In the genomic region with DNA sequence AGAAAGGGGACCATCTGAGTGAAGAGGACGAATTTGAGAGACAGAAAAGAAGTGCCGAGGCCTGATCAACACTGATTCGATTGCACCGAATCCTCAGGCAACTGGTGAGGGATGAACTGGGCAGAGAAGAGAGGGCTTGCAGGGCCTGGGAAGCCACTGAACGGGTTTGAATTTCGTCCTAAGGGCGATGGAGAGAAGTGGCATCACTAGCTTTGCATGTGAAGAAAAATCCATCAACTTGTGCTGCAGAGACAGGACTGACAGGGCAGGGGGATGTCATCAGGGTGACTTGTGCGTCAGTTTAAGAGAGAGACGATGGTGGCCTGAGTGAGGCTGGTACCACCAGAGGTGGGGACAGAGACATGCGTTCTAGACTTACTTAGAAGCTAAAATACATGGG, we compare ENCODE assay signal across 14 cellular contexts.
DNase-seq lines count a peak whose midpoint lies in the region; ATAC-seq and TF ChIP-seq lines count a peak whose summit lies in the region.
"Had no signal": no experiment of that assay in that cellular context is flagged by ENCODE, and none has a peak within 500 bp of the region (broad histone marks: within the 10 kb centered on the region; RNA-seq: fewer than 3 reads in every experiment).

No MANE protein-coding gene starts in this region.

- H3K4me1 ChIP-seq in breast epithelium (peaks cover 0 to 8% of the 10 kb centered on the region in 2 donors), neuronal stem cell (ENCODE audit: control insufficient read depth in 2 of 2, insufficient read depth in 1 of 2, low read depth in 1 of 2, low read length in 2 of 2) (peaks cover 2 to 11% of the 10 kb centered on the region in 2 donors)

- BruUV-seq in MCF 10A (replicated peaks; lab: Mats Ljungman, UMichigan), result no TSS peak

- no peak overlapping the region for H3K4me3 Mint-ChIP-seq in MCF 10A (ENCODE audit: unreplicated experiment)
- peak overlapping the region; percentile 24 for H3K4me3 Mint-ChIP-seq in endothelial cell (ENCODE audit: unreplicated experiment)
- no peak overlapping the region for H3K4me3 Mint-ChIP-seq in effector memory CD8-positive, alpha-beta T cell
- H3K4me3 Mint-ChIP-seq in activated CD8-positive, alpha-beta T cell treated with anti-CD3 and anti-CD28 coated beads, Interleukin-2, amount 10 ng/mL, durations not matched to agents 7 days and 5 days, result no peak overlapping the region
- H3K4me3 Mint-ChIP-seq: CD4-positive, CD25-positive, alpha-beta regulatory T cell had no signal

- no peak overlapping the region for H2BK120ac ChIP-seq in neuronal stem cell (ENCODE audit: low read depth, low read length)

- no peaks in the 10 kb centered on the region for H3K9me3 ChIP-seq in breast epithelium
- H3K9me3 ChIP-seq in neuronal stem cell (replicated peaks in 1 of 2; ENCODE audit: control insufficient read depth in 2 of 2, insufficient read depth in 1 of 2, low read depth in 1 of 2, low read length in 2 of 2), result peaks cover 0 to 3% of the 10 kb centered on the region in 2 donors

- no peak overlapping the region for H3K23ac ChIP-seq in neuronal stem cell (ENCODE audit: low read depth, low read length, poor library complexity)

- DNase-seq in MCF 10A (ENCODE audit: unreplicated experiment) (no peak), breast epithelium (ENCODE audit: low spot score in 2 of 2) (no peak), endothelial cell (ENCODE audit: low spot score) (no peak), neuronal stem cell (ENCODE audit: low spot score) (no peak)
- DNase-seq in activated naive CD4-positive, alpha-beta T cell treated with anti-CD3 and anti-CD28 coated beads, Interleukin-2, amount 50 U/mL, for 16 hours, result no peak
- no peak for DNase-seq in effector memory CD8-positive, alpha-beta T cell
- no peak for DNase-seq in activated CD8-positive, alpha-beta T cell treated with anti-CD3 and anti-CD28 coated beads, Interleukin-2, amount 10 ng/mL, durations not matched to agents 7 days and 5 days
- DNase-seq: Calu3; CD4-positive, CD25-positive, alpha-beta regulatory T cell; DMS 273 treated with DMSO at 0.1 percent for 48 hours; GM23248; H7; IMR-90 had no signal

- intact Hi-C loops in MCF 10A (cut with micrococcal nuclease) (no loop called here), breast epithelium (cut with DNase I; ENCODE audit: low total_unique reads) (no loop called here)

- no peak overlapping the region for H2BK12ac ChIP-seq in neuronal stem cell (ENCODE audit: low read length)

- no peak overlapping the region for H3K4me3 ChIP-seq in breast epithelium
- no peak overlapping the region for H3K4me3 ChIP-seq in neuronal stem cell (ENCODE audit: low read length in 2 of 2)
- H3K4me3 ChIP-seq: GM23248 had no signal

- POLR2A ChIA-PET in MCF 10A (lab: Yijun Ruan, JAX), result interaction anchor here (0.7 to 1.2 kb wide), 2 partner anchors 8 to 104 kb away, joined by 3 read pairs; no protein-coding TSS in a partner anchor
- POLR2A ChIA-PET in activated CD8-positive, alpha-beta T cell treated with anti-CD3 and anti-CD28 coated beads, Interleukin-2, amount 10 ng/mL, durations not matched to agents 7 days and 5 days (lab: Charles Lee), result no interaction called here

- no peak overlapping the region for H4K91ac ChIP-seq in neuronal stem cell (ENCODE audit: low read depth, low read length, poor library complexity)

- H3K9me3 Mint-ChIP-seq in MCF 10A (ENCODE audit: unreplicated experiment) (no peaks in the 10 kb centered on the region), endothelial cell (ENCODE audit: unreplicated experiment) (no peaks in the 10 kb centered on the region)
- no peaks in the 10 kb centered on the region for H3K9me3 Mint-ChIP-seq in effector memory CD8-positive, alpha-beta T cell
- no peaks in the 10 kb centered on the region for H3K9me3 Mint-ChIP-seq in activated CD8-positive, alpha-beta T cell treated with anti-CD3 and anti-CD28 coated beads, Interleukin-2, amount 10 ng/mL, durations not matched to agents 7 days and 5 days (ENCODE audit: insufficient read depth)
- H3K9me3 Mint-ChIP-seq: CD4-positive, CD25-positive, alpha-beta regulatory T cell had no signal

- H3K27me3 Mint-ChIP-seq in MCF 10A (ENCODE audit: insufficient read depth, unreplicated experiment) (no peaks in the 10 kb centered on the region), endothelial cell (ENCODE audit: unreplicated experiment) (peaks cover 5% of the 10 kb centered on the region)
- H3K27me3 Mint-ChIP-seq in effector memory CD8-positive, alpha-beta T cell, result peaks cover 27 to 57% of the 10 kb centered on the region in 2 donors
- no peaks in the 10 kb centered on the region for H3K27me3 Mint-ChIP-seq in activated CD8-positive, alpha-beta T cell treated with anti-CD3 and anti-CD28 coated beads, Interleukin-2, amount 10 ng/mL, durations not matched to agents 7 days and 5 days (ENCODE audit: low read depth)

- no peak overlapping the region for H3K4ac ChIP-seq in neuronal stem cell (ENCODE audit: low read length)

- H3K36me3 ChIP-seq in breast epithelium (no peaks in the 10 kb centered on the region), neuronal stem cell (replicated peaks in 1 of 2; ENCODE audit: control insufficient read depth in 2 of 2, insufficient read depth in 2 of 2, low read length in 2 of 2) (no peaks in the 10 kb centered on the region)

- TF ChIP-seq POLR2A in breast epithelium (IDR thresholded peaks at IDR 0.05), result no peak

- H3K9ac ChIP-seq in neuronal stem cell (ENCODE audit: low read depth, low read length, poor library complexity), result no peak overlapping the region
- H3K9ac ChIP-seq: GM23248 had no signal

- no peak overlapping the region for H3K14ac ChIP-seq in neuronal stem cell (ENCODE audit: low read length)

- H3K4me2 ChIP-seq in neuronal stem cell (ENCODE audit: insufficient read depth, low read length, poor library complexity, severe bottlenecking), result no peak overlapping the region

- H4K8ac ChIP-seq in neuronal stem cell (ENCODE audit: low read depth, low read length), result no peak overlapping the region

- H3K36me3 Mint-ChIP-seq in MCF 10A (ENCODE audit: insufficient read depth, unreplicated experiment), result no peaks in the 10 kb centered on the region
- peaks cover 5% of the 10 kb centered on the region for H3K36me3 Mint-ChIP-seq in endothelial cell (ENCODE audit: low read depth, unreplicated experiment)
- no peaks in the 10 kb centered on the region for H3K36me3 Mint-ChIP-seq in effector memory CD8-positive, alpha-beta T cell (ENCODE audit: insufficient read depth)
- no peaks in the 10 kb centered on the region for H3K36me3 Mint-ChIP-seq in activated CD8-positive, alpha-beta T cell treated with anti-CD3 and anti-CD28 coated beads, Interleukin-2, amount 10 ng/mL, durations not matched to agents 7 days and 5 days (ENCODE audit: low read depth)
- H3K36me3 Mint-ChIP-seq: CD4-positive, CD25-positive, alpha-beta regulatory T cell had no signal

- H2AK5ac ChIP-seq in neuronal stem cell (ENCODE audit: low read depth, low read length), result no peak overlapping the region

- ATAC-seq in effector memory CD8-positive, alpha-beta T cell (replicated peaks), result no peak
- ATAC-seq in activated CD8-positive, alpha-beta T cell treated with anti-CD3 and anti-CD28 coated beads, Interleukin-2, amount 10 ng/mL, durations not matched to agents 7 days and 5 days, result no peak

- no peak overlapping the region for H2BK5ac ChIP-seq in neuronal stem cell (ENCODE audit: low read length)

- peak overlapping the region; percentile 51 for H3K18ac ChIP-seq in neuronal stem cell (ENCODE audit: low read length)

- H2BK15ac ChIP-seq in neuronal stem cell (ENCODE audit: low read length), result no peak overlapping the region

- TF ChIP-seq CTCF in MCF 10A (IDR thresholded peaks at IDR 0.05; ENCODE audit: unreplicated experiment) (no peak), breast epithelium (IDR thresholded peaks at IDR 0.05) (no peak), endothelial cell (IDR thresholded peaks at IDR 0.05; ENCODE audit: unreplicated experiment) (no peak)

- no peaks in the 10 kb centered on the region for H3K79me1 ChIP-seq in neuronal stem cell (ENCODE audit: low read depth, low read length)

- H3K27ac ChIP-seq in breast epithelium (no peak overlapping the region), neuronal stem cell (replicated peaks; ENCODE audit: low read length) (no peak overlapping the region)
- H3K27ac ChIP-seq: 22Rv1, GM23248 had no signal

- peak overlapping the region; percentile 30 for H3K27ac Mint-ChIP-seq in MCF 10A (ENCODE audit: low read depth, unreplicated experiment)
- no peak overlapping the region for H3K27ac Mint-ChIP-seq in endothelial cell (ENCODE audit: unreplicated experiment)
- H3K27ac Mint-ChIP-seq in effector memory CD8-positive, alpha-beta T cell, result no peak overlapping the region
- H3K27ac Mint-ChIP-seq in activated CD8-positive, alpha-beta T cell treated with anti-CD3 and anti-CD28 coated beads, Interleukin-2, amount 10 ng/mL, durations not matched to agents 7 days and 5 days, result no peak overlapping the region
- H3K27ac Mint-ChIP-seq: CD4-positive, CD25-positive, alpha-beta regulatory T cell had no signal

- no peak overlapping the region for H2AFZ ChIP-seq in neuronal stem cell (ENCODE audit: low read length)
- H2AFZ ChIP-seq: GM23248 had no signal

- WGBS in neuronal stem cell (ENCODE audit: extremely low coverage in 2 of 2, insufficient read length in 2 of 2, insufficient replicate concordance in 1 of 2), 2 donors, result no CpG with 5 or more reads among the region's 10 CpGs

- H3K4me1 Mint-ChIP-seq in MCF 10A (ENCODE audit: insufficient read depth, unreplicated experiment) (peaks cover 22% of the 10 kb centered on the region), endothelial cell (ENCODE audit: unreplicated experiment) (peaks cover 5% of the 10 kb centered on the region)
- no peaks in the 10 kb centered on the region for H3K4me1 Mint-ChIP-seq in effector memory CD8-positive, alpha-beta T cell (ENCODE audit: low read depth in 2 of 2)
- H3K4me1 Mint-ChIP-seq in activated CD8-positive, alpha-beta T cell treated with anti-CD3 and anti-CD28 coated beads, Interleukin-2, amount 10 ng/mL, durations not matched to agents 7 days and 5 days (ENCODE audit: low read depth), result no peaks in the 10 kb centered on the region
- H3K4me1 Mint-ChIP-seq: CD4-positive, CD25-positive, alpha-beta regulatory T cell had no signal

- H3K27me3 ChIP-seq in breast epithelium (no peaks in the 10 kb centered on the region), neuronal stem cell (ENCODE audit: control insufficient read depth in 3 of 3, insufficient read depth in 3 of 3, low read depth in 1 of 3, low read length in 3 of 3) (peaks cover 0 to 31% (median 0%) of the 10 kb centered on the region in 3 experiments)

- CTCF ChIA-PET in MCF 10A (lab: Yijun Ruan, JAX), result interaction anchor here (0.6 kb wide), 1 partner anchor 84 kb away, joined by 3 read pairs; no protein-coding TSS in a partner anchor
- CTCF ChIA-PET in activated CD8-positive, alpha-beta T cell treated with anti-CD3 and anti-CD28 coated beads, Interleukin-2, amount 10 ng/mL, durations not matched to agents 7 days and 5 days (lab: Charles Lee), result no interaction called here
